ENCODE assay signal across 21 cellular contexts in the genomic region with DNA sequence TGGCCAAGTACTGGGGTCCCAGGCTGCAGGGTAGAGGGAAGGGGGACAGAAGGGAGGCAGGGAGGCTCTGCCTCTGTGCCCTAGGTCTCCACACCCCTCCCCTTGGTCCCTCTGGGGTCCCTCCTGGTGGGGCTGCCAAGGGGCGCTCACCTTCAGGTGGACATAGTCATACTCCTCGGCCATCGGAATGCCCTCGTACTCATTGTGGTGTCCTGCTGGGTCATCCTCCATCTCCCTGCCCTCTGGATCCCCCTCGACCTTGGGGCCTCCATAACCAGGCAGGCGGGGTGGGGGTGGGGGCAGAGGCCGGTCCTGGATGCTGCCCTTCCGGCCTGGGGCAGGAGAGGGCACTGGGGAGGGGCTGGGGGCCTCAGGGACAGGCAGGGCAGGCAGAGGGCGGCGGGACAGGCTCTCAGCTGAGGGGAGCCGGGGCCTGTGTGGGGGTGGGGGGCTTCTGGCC. TPM values are rescaled to one million over a fixed set of nuclear protein-coding genes. Genes with fewer than 3 reads are reported as not detected.
DNase-seq lines count a peak whose midpoint lies in the region; ATAC-seq and TF ChIP-seq lines count a peak whose summit lies in the region.
"Had no signal": no experiment of that assay in that cellular context is flagged by ENCODE, and none has a peak within 500 bp of the region (broad histone marks: within the 10 kb centered on the region; RNA-seq: fewer than 3 reads in every experiment).

No MANE protein-coding gene starts in this region.

- H3K4me1 ChIP-seq in naive thymus-derived CD4-positive, alpha-beta T cell (ENCODE audit: control insufficient read depth in 2 of 2, insufficient read depth in 2 of 2, low read length in 2 of 2) = no peaks in the 10 kb centered on the region
- no peaks in the 10 kb centered on the region for H3K4me1 ChIP-seq in BE2C

- ATAC-seq in stimulated activated naive CD8-positive, alpha-beta T cell treated with anti-CD3 and anti-CD28 coated beads, Interleukin-15, amount 100 ng/mL, for 72 hours = peak; percentile 36
- no peak for ATAC-seq in stimulated activated naive CD8-positive, alpha-beta T cell treated with anti-CD3 and anti-CD28 coated beads, Interleukin-15, Interleukin-2, amounts not matched to agents 100 U/mL and 50 U/mL, for 24 hours
- peak; percentile 11 for ATAC-seq in naive thymus-derived CD4-positive, alpha-beta T cell
- no peak for ATAC-seq in GM19328 (IDR thresholded peaks at IDR 0.05; ENCODE audit: unreplicated experiment)

- CTCF ChIA-PET in naive thymus-derived CD4-positive, alpha-beta T cell (lab: Charles Lee) = no interaction called here

- intact Hi-C loops in naive thymus-derived CD4-positive, alpha-beta T cell (cut with micrococcal nuclease) = no loop called here

- H3K4me1 Mint-ChIP-seq in stimulated activated naive CD8-positive, alpha-beta T cell treated with anti-CD3 and anti-CD28 coated beads, Interleukin-15, amount 100 ng/mL, for 72 hours = no peaks in the 10 kb centered on the region
- no peaks in the 10 kb centered on the region for H3K4me1 Mint-ChIP-seq in naive thymus-derived CD4-positive, alpha-beta T cell
- H3K4me1 Mint-ChIP-seq: CD14-positive monocyte had no signal

- H3K4me3 ChIP-seq in naive thymus-derived CD4-positive, alpha-beta T cell (ENCODE audit: low read length) = no peak overlapping the region
- H3K4me3 ChIP-seq in BE2C (ENCODE audit: low read depth, low read length) = no peak overlapping the region

- no peak overlapping the region for H3K27ac Mint-ChIP-seq in stimulated activated naive CD8-positive, alpha-beta T cell treated with anti-CD3 and anti-CD28 coated beads, Interleukin-15, amount 100 ng/mL, for 72 hours
- H3K27ac Mint-ChIP-seq in naive thymus-derived CD4-positive, alpha-beta T cell = no peak overlapping the region
- H3K27ac Mint-ChIP-seq: CD14-positive monocyte, HFFc6 had no signal

- H3K36me3 Mint-ChIP-seq in naive thymus-derived CD4-positive, alpha-beta T cell = no peaks in the 10 kb centered on the region
- H3K36me3 Mint-ChIP-seq: CD14-positive monocyte had no signal

- no peak overlapping the region for H3K4me3 Mint-ChIP-seq in stimulated activated naive CD8-positive, alpha-beta T cell treated with anti-CD3 and anti-CD28 coated beads, Interleukin-15, amount 100 ng/mL, for 72 hours
- H3K4me3 Mint-ChIP-seq in naive thymus-derived CD4-positive, alpha-beta T cell = no peak overlapping the region
- H3K4me3 Mint-ChIP-seq: CD14-positive monocyte, HFFc6 had no signal

- H3K27me3 Mint-ChIP-seq in stimulated activated naive CD8-positive, alpha-beta T cell treated with anti-CD3 and anti-CD28 coated beads, Interleukin-15, amount 100 ng/mL, for 72 hours = peaks cover 19% of the 10 kb centered on the region
- H3K27me3 Mint-ChIP-seq in naive thymus-derived CD4-positive, alpha-beta T cell = peaks cover 1 to 26% (median 17%) of the 10 kb centered on the region in 5 donors

- TF ChIP-seq CTCF in BE2C (IDR thresholded peaks at IDR 0.05; ENCODE audit: low read depth, low read length) = no peak

- no peaks in the 10 kb centered on the region for H3K9me3 ChIP-seq in naive thymus-derived CD4-positive, alpha-beta T cell (ENCODE audit: control insufficient read depth in 2 of 3, low read length in 3 of 3)
- no peaks in the 10 kb centered on the region for H3K9me3 ChIP-seq in BE2C

- POLR2A ChIA-PET in naive thymus-derived CD4-positive, alpha-beta T cell (lab: Charles Lee) = no interaction called here

- H3K27ac ChIP-seq in naive thymus-derived CD4-positive, alpha-beta T cell (ENCODE audit: low read depth, low read length) = no peak overlapping the region

- no peaks in the 10 kb centered on the region for H3K27me3 ChIP-seq in naive thymus-derived CD4-positive, alpha-beta T cell (ENCODE audit: control insufficient read depth in 2 of 2, insufficient read depth in 2 of 2, low read length in 2 of 2)
- no peaks in the 10 kb centered on the region for H3K27me3 ChIP-seq in BE2C

- no peak for DNase-seq in stimulated activated naive CD8-positive, alpha-beta T cell treated with anti-CD3 and anti-CD28 coated beads, Interleukin-15, amount 100 ng/mL, for 72 hours
- DNase-seq in stimulated activated naive CD8-positive, alpha-beta T cell treated with anti-CD3 and anti-CD28 coated beads, Interleukin-15, Interleukin-2, amounts not matched to agents 100 U/mL and 50 U/mL, for 24 hours = no peak
- DNase-seq in ecto neural progenitor cell (ENCODE audit: low spot score) (peak; percentile 40), BE2C (no peak), globus pallidus (ENCODE audit: low spot score) (no peak)
- DNase-seq in naive thymus-derived CD4-positive, alpha-beta T cell = no peak
- DNase-seq: DMS 273 treated with DMSO at 0.1 percent for 48 hours, DND-41, HFFc6, KG1, MV-4-11, NCI-H1694 treated with DMSO at 0.1 percent for 48 hours, NCI-H2227 treated with DMSO at 0.1 percent for 48 hours, NCI-H510A treated with DMSO at 0.1 percent for 48 hours, NCI-H774, SIG-M5 had no signal

- no peaks in the 10 kb centered on the region for H3K36me3 ChIP-seq in naive thymus-derived CD4-positive, alpha-beta T cell (ENCODE audit: control insufficient read depth in 2 of 3, insufficient read depth in 3 of 3, low read length in 3 of 3)
- no peaks in the 10 kb centered on the region for H3K36me3 ChIP-seq in BE2C

- no peaks in the 10 kb centered on the region for H3K9me3 Mint-ChIP-seq in stimulated activated naive CD8-positive, alpha-beta T cell treated with anti-CD3 and anti-CD28 coated beads, Interleukin-15, amount 100 ng/mL, for 72 hours
- H3K9me3 Mint-ChIP-seq in naive thymus-derived CD4-positive, alpha-beta T cell = no peaks in the 10 kb centered on the region
- H3K9me3 Mint-ChIP-seq: HFFc6 had no signal

RNA-seq across cellular contexts. Expression of a gene that starts 5.8 kb away (rescaled TPM):
- not detected for total RNA-seq in naive thymus-derived CD4-positive, alpha-beta T cell
- polyA plus RNA-seq in naive thymus-derived CD4-positive, alpha-beta T cell = not detected
- polyA plus RNA-seq in BE2C (2012; ENCODE audit: insufficient read depth, insufficient read length, low read depth) = not detected
- total RNA-seq: G401, H4, OCI-LY7 had no signal
- polyA plus RNA-seq: CD14-positive monocyte had no signal

RNA-seq across cellular contexts. Expression of a gene that starts 6.5 kb away (rescaled TPM):
- total RNA-seq in naive thymus-derived CD4-positive, alpha-beta T cell = 10 to 100 TPM in 3 of 5 experiments, 1 to 10 TPM in 2; 1.9 to 30.0 (median 22.6) TPM
- polyA plus RNA-seq in naive thymus-derived CD4-positive, alpha-beta T cell = 10 to 100 TPM in 1 of 2 donors, 1 to 10 TPM in 1; 9.7 to 10.8 TPM
- 38.5 TPM for polyA plus RNA-seq in BE2C (2012; ENCODE audit: insufficient read depth, insufficient read length, low read depth)
- total RNA-seq: OCI-LY7 had no signal
- polyA plus RNA-seq: CD14-positive monocyte had no signal

RNA-seq across cellular contexts. Expression of a gene that starts 13.4 kb away (rescaled TPM):
- not detected for total RNA-seq in naive thymus-derived CD4-positive, alpha-beta T cell
- polyA plus RNA-seq in naive thymus-derived CD4-positive, alpha-beta T cell = not detected
- polyA plus RNA-seq in BE2C (2012; ENCODE audit: insufficient read depth, insufficient read length, low read depth) = not detected
- total RNA-seq: G401, H4, HFFc6, OCI-LY7 had no signal
- polyA plus RNA-seq: CD14-positive monocyte had no signal

RNA-seq across cellular contexts. Expression of a gene that starts 17.6 kb away (rescaled TPM):
- not detected for total RNA-seq in naive thymus-derived CD4-positive, alpha-beta T cell
- polyA plus RNA-seq in naive thymus-derived CD4-positive, alpha-beta T cell = not detected
- not detected for polyA plus RNA-seq in BE2C (2012; ENCODE audit: insufficient read depth, insufficient read length, low read depth)
- total RNA-seq: G401, H4, HFFc6, OCI-LY7 had no signal

RNA-seq across cellular contexts. Expression of a gene that starts 37.9 kb away (rescaled TPM):
- 100 to 1,000 TPM; 176 to 213 (median 196) TPM for total RNA-seq in naive thymus-derived CD4-positive, alpha-beta T cell
- 10 to 100 TPM; 57.5 to 94.5 TPM for polyA plus RNA-seq in naive thymus-derived CD4-positive, alpha-beta T cell
- 156 TPM for polyA plus RNA-seq in BE2C (2012; ENCODE audit: insufficient read depth, insufficient read length, low read depth)

Comparison
In these comparisons a context has a peak if more than half of its experiments do, and no peak if none do; other contexts are left out.
1. ATAC-seq: peak in stimulated activated naive CD8-positive, alpha-beta T cell treated with anti-CD3 and anti-CD28 coated beads, Interleukin-15, amount 100 ng/mL, for 72 hours (single experiment) and naive thymus-derived CD4-positive, alpha-beta T cell (single experiment); none in stimulated activated naive CD8-positive, alpha-beta T cell treated with anti-CD3 and anti-CD28 coated beads, Interleukin-15, Interleukin-2, amounts not matched to agents 100 U/mL and 50 U/mL, for 24 hours (single experiment) and GM19328 (single experiment).